7 cellular contexts compared by ENCODE assay signal in the genomic region with DNA sequence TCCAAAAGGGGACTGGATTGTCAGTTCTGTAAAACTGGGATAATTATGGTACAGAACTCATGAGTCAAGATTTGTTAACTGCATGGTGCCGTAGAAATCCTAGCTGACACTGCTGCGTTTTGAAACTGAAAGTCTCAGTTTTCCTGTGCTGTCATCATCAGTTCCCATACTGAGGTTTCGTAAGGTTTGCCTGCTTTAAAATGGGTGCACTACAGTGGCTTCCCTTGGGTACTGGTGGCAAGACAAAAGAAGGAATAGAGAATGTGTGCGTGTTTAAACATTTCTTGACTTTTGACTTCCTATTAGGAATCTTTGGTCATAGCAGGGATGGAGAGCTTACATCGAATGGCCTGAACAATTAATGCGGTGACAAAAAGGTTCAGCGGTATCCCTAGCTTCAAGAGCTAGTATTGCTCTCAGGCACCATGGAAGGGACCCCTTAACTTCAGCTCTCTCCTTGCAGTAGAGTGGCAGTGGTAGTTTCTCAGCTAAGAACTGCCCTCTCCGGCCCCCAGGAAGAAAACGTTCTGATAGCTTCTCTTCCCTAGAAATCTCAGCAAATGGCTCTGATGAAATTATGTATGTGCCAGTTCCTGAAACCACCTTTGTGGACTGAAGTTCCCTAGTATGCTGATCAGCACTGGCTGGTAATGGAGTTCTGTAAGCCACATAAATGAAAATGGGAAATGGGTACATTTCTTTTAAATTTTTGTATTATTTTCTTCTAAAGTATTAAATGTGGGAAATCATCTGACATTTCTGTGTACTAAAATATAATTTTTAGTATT. TPM values are rescaled to one million over a fixed set of nuclear protein-coding genes. Genes with fewer than 3 reads are reported as not detected.
A peak's percentile ranks its signal among the peaks of the same experiment; 100 is the strongest.
DNase-seq lines count a peak whose midpoint lies in the region; ATAC-seq and TF ChIP-seq lines count a peak whose summit lies in the region.

No MANE protein-coding gene starts in this region.

- H3K4me1 Mint-ChIP-seq in osteocyte (ENCODE audit: unreplicated experiment), result peaks cover 20% of the 10 kb centered on the region

- H3K4me1 ChIP-seq in adipocyte (ENCODE audit: control insufficient read depth, insufficient read depth, low read length), result peaks cover 19% of the 10 kb centered on the region

- H3K27ac Mint-ChIP-seq in osteocyte (ENCODE audit: unreplicated experiment), result peak overlapping the region; percentile 68

- peak; percentile 55 for ATAC-seq in GM19023 (IDR thresholded peaks at IDR 0.05; ENCODE audit: unreplicated experiment)
- ATAC-seq in HG02870 (IDR thresholded peaks at IDR 0.05; ENCODE audit: unreplicated experiment), result peak; percentile 79

- DNase-seq in adipocyte (ENCODE audit: low read depth) (no peak), osteocyte (ENCODE audit: extremely low spot score, unreplicated experiment) (no peak), NCI-H128 (lab: John Stamatoyannopoulos, UW; ENCODE audit: unreplicated experiment) (no peak), glomerular visceral epithelial cell (ENCODE audit: extremely low spot score) (no peak), NCI-H2081 (lab: John Stamatoyannopoulos, UW) (no peak)

- TF ChIP-seq CTCF in osteocyte (IDR thresholded peaks at IDR 0.05), result no peak

- peaks cover 5% of the 10 kb centered on the region for H3K9me3 Mint-ChIP-seq in osteocyte (ENCODE audit: unreplicated experiment)

- no peaks in the 10 kb centered on the region for H3K27me3 ChIP-seq in adipocyte (replicated peaks; ENCODE audit: control insufficient read depth, insufficient read depth, low read length)

- peak overlapping the region; percentile 22 for H3K4me3 ChIP-seq in adipocyte (ENCODE audit: low read length)

- peaks cover 5% of the 10 kb centered on the region for H3K36me3 ChIP-seq in adipocyte (ENCODE audit: control insufficient read depth, insufficient read depth, low read length, severe bottlenecking)

- no peak overlapping the region for H3K9ac ChIP-seq in adipocyte (ENCODE audit: low read length)

- H3K4me3 Mint-ChIP-seq in osteocyte (ENCODE audit: unreplicated experiment), result peak overlapping the region; percentile 40

- no peaks in the 10 kb centered on the region for H3K27me3 Mint-ChIP-seq in osteocyte (ENCODE audit: unreplicated experiment)

- no peaks in the 10 kb centered on the region for H3K36me3 Mint-ChIP-seq in osteocyte (ENCODE audit: unreplicated experiment)

- H3K9me3 ChIP-seq in adipocyte (ENCODE audit: control insufficient read depth, low read length), result no peaks in the 10 kb centered on the region

RNA-seq across cellular contexts. Expression of a gene that starts 28.9 kb away (rescaled TPM):
- 65.5 TPM in 2 replicates for total RNA-seq in osteocyte
